In genomic region chr1:67815303-67816095, GRCh38 we compare ENCODE assay signal across 18 cellular contexts. TPM values are rescaled to one million over a fixed set of nuclear protein-coding genes. Genes with fewer than 3 reads are reported as not detected.
DNase-seq lines count a peak whose midpoint lies in the region; ATAC-seq and TF ChIP-seq lines count a peak whose summit lies in the region.
"Had no signal": no experiment of that assay in that cellular context is flagged by ENCODE, and none has a peak within 500 bp of the region (broad histone marks: within the 10 kb centered on the region; RNA-seq: fewer than 3 reads in every experiment).

No MANE protein-coding gene starts in this region.

- no peaks in the 10 kb centered on the region for H3K27me3 Mint-ChIP-seq in osteocyte (ENCODE audit: unreplicated experiment)

- no peaks in the 10 kb centered on the region for H3K9me3 Mint-ChIP-seq in osteocyte (ENCODE audit: unreplicated experiment)
- no peaks in the 10 kb centered on the region for H3K9me3 Mint-ChIP-seq in activated naive CD4-positive, alpha-beta T cell treated with anti-CD3 and anti-CD28 coated beads, Interleukin-2, amount 50 U/mL, for 72 hours
- H3K9me3 Mint-ChIP-seq: activated CD4-positive, alpha-beta T cell treated with anti-CD3 and anti-CD28 coated beads, Interleukin-2, amount 10 ng/mL, durations not matched to agents 24 days and 14 days; activated T-cell treated with anti-CD3 and anti-CD28 coated beads, Interleukin-2, amount 50 U/mL, for 4 hours; T-helper 2 cell treated with Interferon-gamma antibody and Interleukin-4, amounts not matched to agents 5 μg/mL and 100 μg/mL, for 36 hours had no signal

- peak; percentile 28 for DNase-seq in NCI-H82 (lab: John Stamatoyannopoulos, UW)
- DNase-seq in NCI-H82 treated with DMSO at 0.1 percent for 48 hours (lab: John Stamatoyannopoulos, UW; ENCODE audit: unreplicated experiment) = no peak
- no peak for DNase-seq in esophagus muscularis mucosa (ENCODE audit: extremely low spot score)
- DNase-seq in osteocyte (ENCODE audit: extremely low spot score, unreplicated experiment) = no peak
- DNase-seq in upper lobe of right lung = no peak
- no peak for DNase-seq in activated naive CD4-positive, alpha-beta T cell treated with anti-CD3 and anti-CD28 coated beads, Interleukin-2, amount 50 U/mL, for 72 hours (ENCODE audit: low spot score in 2 of 2)
- no peak for DNase-seq in HPDE6-E6E7 (ENCODE audit: extremely low spot score)
- DNase-seq: activated CD4-positive, alpha-beta T cell treated with anti-CD3 and anti-CD28 coated beads, Interleukin-2, amount 10 ng/mL, durations not matched to agents 24 days and 14 days; activated T-cell treated with anti-CD3 and anti-CD28 coated beads, Interleukin-2, amount 50 U/mL, for 4 hours; cerebellar nuclear complex; DMS53; NCI-H2107; SHP77; stimulated activated CD4-positive, alpha-beta T cell treated with anti-CD3 and anti-CD28 coated beads, Interleukin-4, amount 100 ng/mL, for 4 hours had no signal

- peak overlapping the region; percentile 55 for H3K27ac Mint-ChIP-seq in osteocyte (ENCODE audit: unreplicated experiment)
- H3K27ac Mint-ChIP-seq in activated naive CD4-positive, alpha-beta T cell treated with anti-CD3 and anti-CD28 coated beads, Interleukin-2, amount 50 U/mL, for 72 hours = no peak overlapping the region
- H3K27ac Mint-ChIP-seq: activated CD4-positive, alpha-beta T cell treated with anti-CD3 and anti-CD28 coated beads, Interleukin-2, amount 10 ng/mL, durations not matched to agents 24 days and 14 days; T-helper 2 cell treated with Interferon-gamma antibody and Interleukin-4, amounts not matched to agents 5 μg/mL and 100 μg/mL, for 36 hours had no signal

- H3K36me3 ChIP-seq in esophagus muscularis mucosa = no peaks in the 10 kb centered on the region
- no peaks in the 10 kb centered on the region for H3K36me3 ChIP-seq in upper lobe of right lung

- intact Hi-C loops in esophagus muscularis mucosa (cut with DNase I) (no loop called here), upper lobe of right lung (cut with DNase I) (no loop called here)

- no peak overlapping the region for H3K4me3 ChIP-seq in esophagus muscularis mucosa
- no peak overlapping the region for H3K4me3 ChIP-seq in upper lobe of right lung
- H3K4me3 ChIP-seq: BLaER1 treated with 17β-estradiol and CSF1 and Interleukin-3, amounts not matched to agents 10 nM and 100 nM had no signal

- H3K9me3 ChIP-seq in esophagus muscularis mucosa (no peaks in the 10 kb centered on the region), upper lobe of right lung (no peaks in the 10 kb centered on the region)

- H3K36me3 Mint-ChIP-seq in osteocyte (ENCODE audit: unreplicated experiment) = peaks cover 9% of the 10 kb centered on the region
- no peaks in the 10 kb centered on the region for H3K36me3 Mint-ChIP-seq in activated naive CD4-positive, alpha-beta T cell treated with anti-CD3 and anti-CD28 coated beads, Interleukin-2, amount 50 U/mL, for 72 hours

- H3K4me1 ChIP-seq in esophagus muscularis mucosa = peaks cover 57 to 97% (median 93%) of the 10 kb centered on the region in 4 donors
- H3K4me1 ChIP-seq in upper lobe of right lung = peaks cover 30% of the 10 kb centered on the region

- no peak overlapping the region for H3K4me3 Mint-ChIP-seq in osteocyte (ENCODE audit: unreplicated experiment)
- H3K4me3 Mint-ChIP-seq: activated CD4-positive, alpha-beta T cell treated with anti-CD3 and anti-CD28 coated beads, Interleukin-2, amount 10 ng/mL, durations not matched to agents 24 days and 14 days; activated T-cell treated with anti-CD3 and anti-CD28 coated beads, Interleukin-2, amount 50 U/mL, for 4 hours; T-helper 2 cell treated with Interferon-gamma antibody and Interleukin-4, amounts not matched to agents 5 μg/mL and 100 μg/mL, for 36 hours had no signal

- peaks cover 64% of the 10 kb centered on the region for H3K4me1 Mint-ChIP-seq in osteocyte (ENCODE audit: unreplicated experiment)
- H3K4me1 Mint-ChIP-seq: activated CD4-positive, alpha-beta T cell treated with anti-CD3 and anti-CD28 coated beads, Interleukin-2, amount 10 ng/mL, durations not matched to agents 24 days and 14 days had no signal

- H3K27ac ChIP-seq in esophagus muscularis mucosa (replicated peaks in 1 of 4) (peak overlapping the region; percentile 66 to 84 (median 75)), upper lobe of right lung (peak overlapping the region; percentile 60)
- H3K27ac ChIP-seq: 22Rv1; BLaER1 treated with 17β-estradiol and CSF1 and Interleukin-3, amounts not matched to agents 10 nM and 100 nM had no signal

- 71% methylated on average over 17 of the region's 17 CpGs for WGBS in esophagus muscularis mucosa

- TF ChIP-seq POLR2A in esophagus muscularis mucosa (IDR thresholded peaks at IDR 0.05; ENCODE audit: low read depth) = no peak

- TF ChIP-seq CTCF in esophagus muscularis mucosa (IDR thresholded peaks at IDR 0.05) = no peak
- no peak for TF ChIP-seq CTCF in osteocyte (IDR thresholded peaks at IDR 0.05)
- no peak for TF ChIP-seq CTCF in upper lobe of right lung (IDR thresholded peaks at IDR 0.05)

- no peak for TF ChIP-seq EP300 in esophagus muscularis mucosa (IDR thresholded peaks at IDR 0.05)

- H3K27me3 ChIP-seq in esophagus muscularis mucosa (no peaks in the 10 kb centered on the region), upper lobe of right lung (no peaks in the 10 kb centered on the region)
- H3K27me3 ChIP-seq: BLaER1 treated with 17β-estradiol and CSF1 and Interleukin-3, amounts not matched to agents 10 nM and 100 nM had no signal

- ATAC-seq in upper lobe of right lung (no peak), SK-N-SH treated with all-trans-retinoic acid at 6 μM for 48 hours (no peak)
- no peak for ATAC-seq in activated naive CD4-positive, alpha-beta T cell treated with anti-CD3 and anti-CD28 coated beads, Interleukin-2, amount 50 U/mL, for 72 hours
- ATAC-seq: activated T-cell treated with anti-CD3 and anti-CD28 coated beads, Interleukin-2, amount 50 U/mL, for 4 hours had no signal

TF ChIP-seq in SK-N-SH treated with all-trans-retinoic acid at 6 μM for 48 hours, 23 proteins besides CTCF, POLR2A, EP300 and RAD21 (continues in another document):
- TF ChIP-seq TCF4 (CRISPR knock-in tag; IDR thresholded peaks at IDR 0.05; ENCODE audit: borderline replicate concordance) (no peak), CSRNP3 (CRISPR knock-in tag; IDR thresholded peaks at IDR 0.05) (no peak), TSHZ2 (CRISPR knock-in tag; IDR thresholded peaks at IDR 0.05) (no peak), ZFP30 (CRISPR knock-in tag; IDR thresholded peaks at IDR 0.05) (no peak), GLIS3 (CRISPR knock-in tag; IDR thresholded peaks at IDR 0.05) (no peak), ZNF70 (CRISPR knock-in tag; IDR thresholded peaks at IDR 0.05) (no peak), PPARA (CRISPR knock-in tag; IDR thresholded peaks at IDR 0.05; ENCODE audit: borderline replicate concordance) (no peak), POU6F1 (CRISPR knock-in tag; IDR thresholded peaks at IDR 0.05; ENCODE audit: borderline replicate concordance, low read depth) (no peak), ZFP3 (CRISPR knock-in tag; IDR thresholded peaks at IDR 0.05) (no peak)

RNA-seq across cellular contexts. Expression of gene GNG12, which starts 17.8 kb away (rescaled TPM):
- total RNA-seq in esophagus muscularis mucosa = 100 to 1,000 TPM; 108 to 118 (median 111) TPM
- 99.7 and 100 TPM in 2 replicates for total RNA-seq in osteocyte
- 59.8 TPM for total RNA-seq in upper lobe of right lung
- total RNA-seq in activated naive CD4-positive, alpha-beta T cell treated with anti-CD3 and anti-CD28 coated beads, Interleukin-2, amount 50 U/mL, for 72 hours = under 1 TPM in 1 of 2 donors, not detected in 1; 0.23 TPM

Comparison
In these comparisons a context has a peak if more than half of its experiments do, and no peak if none do; other contexts are left out.
1. RNA of gene GNG12, which starts 17.8 kb away (total RNA-seq): 108 to 118 TPM in esophagus muscularis mucosa, 99.7 to 100 TPM in osteocyte and 59.8 TPM in upper lobe of right lung (single experiment); 0.23 TPM in activated naive CD4-positive, alpha-beta T cell treated with anti-CD3 and anti-CD28 coated beads, Interleukin-2, amount 50 U/mL, for 72 hours; every median in the first group is over 10 times any median in the second.